ENCODE assay signal across 1 cellular context in the genomic region with DNA sequence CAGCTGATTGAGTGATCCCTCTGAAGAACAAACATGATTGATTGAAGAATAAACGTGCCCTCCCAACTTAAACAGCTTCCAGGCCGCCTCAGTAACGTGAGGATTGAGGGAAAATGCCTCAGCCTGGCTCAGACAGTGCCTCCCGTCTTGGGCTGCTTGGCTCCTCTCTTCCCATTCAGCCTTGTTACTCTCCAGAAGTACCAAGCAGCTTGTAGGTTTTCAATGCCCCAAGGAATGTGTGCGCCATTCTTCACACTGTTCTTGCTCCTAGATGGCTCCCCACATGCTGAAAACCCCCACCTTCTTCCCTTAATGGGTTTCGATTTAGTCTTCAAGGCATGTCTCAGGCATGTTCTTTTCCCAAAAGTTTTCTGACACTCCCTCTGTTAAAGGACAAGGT.
A peak's percentile ranks its signal among the peaks of the same experiment; 100 is the strongest.
TF ChIP-seq lines count a peak whose summit lies in the region.

No MANE protein-coding gene starts in this region.

TF ChIP-seq in GM12878, 131 proteins besides CTCF, POLR2A, EP300 and RAD21:
- TF ChIP-seq TAF1 (IDR thresholded peaks at IDR 0.05; ENCODE audit: borderline replicate concordance, low read depth, low read length) = no peak
- 0 out of 2 replicates have a peak, but pooled peaks have one; percentile 16 for TF ChIP-seq LARP7 (IDR thresholded peaks at IDR 0.05)
- TF ChIP-seq NRF1 (conservative IDR thresholded peaks at IDR 0.05; ENCODE audit: low read depth, low read length) = no peak
- TF ChIP-seq MEF2A (IDR thresholded peaks at IDR 0.05; ENCODE audit: insufficient read depth, low read depth, low read length) = no peak
- TF ChIP-seq MTA3 (IDR thresholded peaks at IDR 0.05; ENCODE audit: borderline replicate concordance, low read length) = no peak
- no peak for TF ChIP-seq MTA2 (IDR thresholded peaks at IDR 0.05; ENCODE audit: low read depth)
- TF ChIP-seq, protein P1, sequence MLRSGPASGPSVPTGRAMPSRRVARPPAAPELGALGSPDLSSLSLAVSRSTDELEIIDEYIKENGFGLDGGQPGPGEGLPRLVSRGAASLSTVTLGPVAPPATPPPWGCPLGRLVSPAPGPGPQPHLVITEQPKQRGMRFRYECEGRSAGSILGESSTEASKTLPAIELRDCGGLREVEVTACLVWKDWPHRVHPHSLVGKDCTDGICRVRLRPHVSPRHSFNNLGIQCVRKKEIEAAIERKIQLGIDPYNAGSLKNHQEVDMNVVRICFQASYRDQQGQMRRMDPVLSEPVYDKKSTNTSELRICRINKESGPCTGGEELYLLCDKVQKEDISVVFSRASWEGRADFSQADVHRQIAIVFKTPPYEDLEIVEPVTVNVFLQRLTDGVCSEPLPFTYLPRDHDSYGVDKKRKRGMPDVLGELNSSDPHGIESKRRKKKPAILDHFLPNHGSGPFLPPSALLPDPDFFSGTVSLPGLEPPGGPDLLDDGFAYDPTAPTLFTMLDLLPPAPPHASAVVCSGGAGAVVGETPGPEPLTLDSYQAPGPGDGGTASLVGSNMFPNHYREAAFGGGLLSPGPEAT (IDR thresholded peaks at IDR 0.05; ENCODE audit: low read depth) = no peak
- no peak for TF ChIP-seq PAX5 (IDR thresholded peaks at IDR 0.05; ENCODE audit: borderline replicate concordance, low read depth, low read length)
- TF ChIP-seq, protein P2, sequence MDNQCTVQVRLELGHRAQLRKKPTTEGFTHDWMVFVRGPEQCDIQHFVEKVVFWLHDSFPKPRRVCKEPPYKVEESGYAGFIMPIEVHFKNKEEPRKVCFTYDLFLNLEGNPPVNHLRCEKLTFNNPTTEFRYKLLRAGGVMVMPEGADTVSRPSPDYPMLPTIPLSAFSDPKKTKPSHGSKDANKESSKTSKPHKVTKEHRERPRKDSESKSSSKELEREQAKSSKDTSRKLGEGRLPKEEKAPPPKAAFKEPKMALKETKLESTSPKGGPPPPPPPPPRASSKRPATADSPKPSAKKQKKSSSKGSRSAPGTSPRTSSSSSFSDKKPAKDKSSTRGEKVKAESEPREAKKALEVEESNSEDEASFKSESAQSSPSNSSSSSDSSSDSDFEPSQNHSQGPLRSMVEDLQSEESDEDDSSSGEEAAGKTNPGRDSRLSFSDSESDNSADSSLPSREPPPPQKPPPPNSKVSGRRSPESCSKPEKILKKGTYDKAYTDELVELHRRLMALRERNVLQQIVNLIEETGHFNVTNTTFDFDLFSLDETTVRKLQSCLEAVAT (IDR thresholded peaks at IDR 0.05) = no peak
- TF ChIP-seq CREB1 (IDR thresholded peaks at IDR 0.05; ENCODE audit: low read depth) = no peak
- TF ChIP-seq, protein P3, sequence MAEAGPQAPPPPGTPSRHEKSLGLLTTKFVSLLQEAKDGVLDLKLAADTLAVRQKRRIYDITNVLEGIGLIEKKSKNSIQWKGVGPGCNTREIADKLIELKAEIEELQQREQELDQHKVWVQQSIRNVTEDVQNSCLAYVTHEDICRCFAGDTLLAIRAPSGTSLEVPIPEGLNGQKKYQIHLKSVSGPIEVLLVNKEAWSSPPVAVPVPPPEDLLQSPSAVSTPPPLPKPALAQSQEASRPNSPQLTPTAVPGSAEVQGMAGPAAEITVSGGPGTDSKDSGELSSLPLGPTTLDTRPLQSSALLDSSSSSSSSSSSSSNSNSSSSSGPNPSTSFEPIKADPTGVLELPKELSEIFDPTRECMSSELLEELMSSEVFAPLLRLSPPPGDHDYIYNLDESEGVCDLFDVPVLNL (IDR thresholded peaks at IDR 0.05; ENCODE audit: low read depth, low read length) = no peak
- no peak for TF ChIP-seq ATF7 (IDR thresholded peaks at IDR 0.05; ENCODE audit: low read depth)
- TF ChIP-seq SMC3 (IDR thresholded peaks at IDR 0.05; ENCODE audit: borderline replicate concordance, low read length) = no peak
- 0 out of 4 replicates have a peak, but pooled peaks of 1 of the 2 experiments have one; percentile 13 for TF ChIP-seq IKZF2 (IDR thresholded peaks at IDR 0.05)
- no peak for TF ChIP-seq JUNB (IDR thresholded peaks at IDR 0.05)
- TF ChIP-seq IKZF1 (conservative IDR thresholded peaks at IDR 0.05) = 0 out of 2 replicates have a peak, but pooled peaks have one; percentile 18
- TF ChIP-seq POLR2AphosphoS2 (IDR thresholded peaks at IDR 0.05; ENCODE audit: low read depth, low read length) = no peak
- no peak for TF ChIP-seq MYB (IDR thresholded peaks at IDR 0.05; ENCODE audit: borderline replicate concordance, low read depth, low read length)
- no peak for TF ChIP-seq RCOR1 (conservative IDR thresholded peaks at IDR 0.05; ENCODE audit: low read depth, low read length)
- TF ChIP-seq SMAD5 (IDR thresholded peaks at IDR 0.05; ENCODE audit: low read depth) = no peak
- no peak for TF ChIP-seq ESRRA (IDR thresholded peaks at IDR 0.05; ENCODE audit: low read length)
- no peak for TF ChIP-seq ZZZ3 (IDR thresholded peaks at IDR 0.05; ENCODE audit: control insufficient read depth, insufficient read length, low read depth)
